12 cellular contexts compared by ENCODE assay signal in the genomic region with DNA sequence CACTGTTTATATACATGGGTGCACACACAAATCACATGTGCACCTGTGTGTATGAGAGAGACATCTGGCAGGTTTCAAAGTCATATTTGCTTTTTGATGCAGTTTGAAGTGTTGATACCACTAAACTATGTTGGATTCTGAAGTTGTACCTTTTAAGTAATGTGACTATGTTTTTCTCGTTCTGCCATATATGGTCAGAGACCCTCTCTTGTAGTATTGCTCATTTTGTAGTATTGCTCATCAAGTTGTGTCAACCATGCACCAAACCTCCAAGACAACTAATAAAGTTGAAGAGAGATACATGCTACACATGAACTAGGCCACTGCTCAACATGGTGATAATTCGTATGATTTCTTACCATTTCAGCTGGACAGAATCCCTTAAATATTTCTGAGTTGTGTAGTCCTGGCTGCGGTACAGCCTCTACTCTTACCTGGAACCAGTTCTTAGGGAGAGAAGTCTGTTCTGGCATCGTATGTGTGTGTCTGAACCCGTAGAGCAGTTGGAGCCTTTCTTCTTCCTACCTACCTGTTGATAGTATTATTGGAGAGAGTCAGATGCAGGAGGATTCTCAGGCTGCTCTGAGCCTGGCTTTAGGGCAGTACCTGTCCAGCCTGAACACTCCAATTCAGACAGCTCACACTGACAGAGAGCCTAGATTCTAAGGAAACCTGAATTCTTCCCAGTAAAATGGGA.
A peak's percentile ranks its signal among the peaks of the same experiment; 100 is the strongest.
DNase-seq lines count a peak whose midpoint lies in the region; ATAC-seq and TF ChIP-seq lines count a peak whose summit lies in the region.
"Had no signal": no experiment of that assay in that cellular context is flagged by ENCODE, and none has a peak within 500 bp of the region (broad histone marks: within the 10 kb centered on the region; RNA-seq: fewer than 3 reads in every experiment).

No MANE protein-coding gene starts in this region.

- H3K27ac ChIP-seq in ACC112 (ENCODE audit: low read depth, low read length) (no peak overlapping the region), GM23338 (ENCODE audit: low read depth) (no peak overlapping the region), mammary epithelial cell (ENCODE audit: insufficient read depth, low read depth, low read length) (peak overlapping the region; percentile 98), transverse colon (peak overlapping the region in 1 of 4 donors; percentile 92)

- H3K9me3 ChIP-seq in mammary epithelial cell (replicated peaks; ENCODE audit: insufficient read depth, low read length), result no peaks in the 10 kb centered on the region
- H3K9me3 ChIP-seq in transverse colon, result no peaks in the 10 kb centered on the region

- in situ Hi-C loops in mammary epithelial cell (cut with MboI; ENCODE audit: low sequenced_read_pairs in 2 of 2), result loop anchor here in 1 of 2 donors (5.0 kb wide), 1 partner anchor 114 kb away; no protein-coding TSS in a partner anchor
- in situ Hi-C loops in transverse colon (cut with MboI; ENCODE audit: low pct_ligation_motif_present in 1 of 4, low pct_unique_long_range_greater_than_20kb in 1 of 4, low sequenced_read_pairs in 3 of 4), result no loop called here

- CTCF ChIA-PET in mammary epithelial cell (lab: Charles Lee; ENCODE audit: low non-redundant PET), result no interaction called here

- H3K9ac ChIP-seq in mammary epithelial cell (ENCODE audit: insufficient read depth, low read length), result peak overlapping the region; percentile 99

- no peaks in the 10 kb centered on the region for H3K9me2 ChIP-seq in GM23338 (ENCODE audit: insufficient read depth)

- no peaks in the 10 kb centered on the region for H3K27me3 ChIP-seq in ACC112 (ENCODE audit: insufficient read depth, low read length)
- peaks cover 10% of the 10 kb centered on the region for H3K27me3 ChIP-seq in GM23338 (ENCODE audit: insufficient read depth)
- no peaks in the 10 kb centered on the region for H3K27me3 ChIP-seq in mammary epithelial cell (ENCODE audit: insufficient read depth, low read length)
- no peaks in the 10 kb centered on the region for H3K27me3 ChIP-seq in transverse colon

- WGBS in mammary epithelial cell (ENCODE audit: low coverage, missing lambda C conversion rate), result 0% methylated on average over 5 of the region's 5 CpGs
- WGBS in transverse colon (ENCODE audit: low coverage in 1 of 2), 2 donors, result 43 to 51% methylated on average over 3 to 5 of the region's 5 CpGs

- BruUV-seq in mammary epithelial cell (replicated peaks; lab: Mats Ljungman, UMichigan), result no TSS peak

- TF ChIP-seq POLR2A in transverse colon (IDR thresholded peaks at IDR 0.05), result no peak

- DNase-seq in GM23338 (ENCODE audit: low spot score) (no peak), mammary epithelial cell (no peak), NCI-H1417 (lab: John Stamatoyannopoulos, UW) (no peak), transverse colon (no peak)
- peak in 1 of 10 donors; percentile 32 for DNase-seq in naive thymus-derived CD8-positive, alpha-beta T cell
- DNase-seq: activated B cell treated with CpG ODN at 0.5 μM for 24 hours, COR-L47, hippocampal formation, NCI-H1092 had no signal

- H3F3A ChIP-seq in GM23338 (replicated peaks; ENCODE audit: low read depth), result no peaks in the 10 kb centered on the region

- no peak for TF ChIP-seq CTCF in GM23338 (conservative IDR thresholded peaks at IDR 0.05; ENCODE audit: low read depth in 2 of 2)
- TF ChIP-seq CTCF in mammary epithelial cell (conservative IDR thresholded peaks at IDR 0.05 in 1 of 2, IDR thresholded peaks at IDR 0.05 in 1 of 2; ENCODE audit: extremely low read depth in 1 of 2, insufficient read depth in 1 of 2, low read depth in 1 of 2, low read length in 2 of 2), result no peak
- no peak for TF ChIP-seq CTCF in transverse colon (IDR thresholded peaks at IDR 0.05)

- H2AFZ ChIP-seq in ACC112 (ENCODE audit: low read length, unreplicated experiment) (no peak overlapping the region), GM23338 (no peak overlapping the region), mammary epithelial cell (ENCODE audit: low read depth, low read length) (no peak overlapping the region)

- H3K4me1 Mint-ChIP-seq in GM23338, result peaks cover 30% of the 10 kb centered on the region
- peaks cover 42 to 79% (median 76%) of the 10 kb centered on the region in 4 donors for H3K4me1 Mint-ChIP-seq in naive thymus-derived CD8-positive, alpha-beta T cell

- H3K27ac Mint-ChIP-seq in GM23338, result no peak overlapping the region
- peak overlapping the region in 9 of 10 donors; percentile 7 to 97 (median 95) for H3K27ac Mint-ChIP-seq in naive thymus-derived CD8-positive, alpha-beta T cell
- H3K27ac Mint-ChIP-seq: activated B cell treated with CpG ODN at 0.5 μM for 24 hours had no signal

- peaks cover 9% of the 10 kb centered on the region for H3K27me3 Mint-ChIP-seq in GM23338 (ENCODE audit: insufficient read depth, low read depth, poor library complexity)
- H3K27me3 Mint-ChIP-seq in naive thymus-derived CD8-positive, alpha-beta T cell, result no peaks in the 10 kb centered on the region

- H3K4me3 ChIP-seq in ACC112 (ENCODE audit: low read depth, low read length), result peak overlapping the region; percentile 80
- no peak overlapping the region; the same call in 1 of the 2 replicates for H3K4me3 ChIP-seq in GM23338
- peak overlapping the region; percentile 75 to 93 (median 85) for H3K4me3 ChIP-seq in mammary epithelial cell (replicated peaks in 1 of 3; ENCODE audit: insufficient read depth in 1 of 3, low read depth in 2 of 3, low read length in 3 of 3)
- peak overlapping the region in 2 of 4 donors; percentile 9 to 54 for H3K4me3 ChIP-seq in transverse colon

- dilution Hi-C loops in mammary epithelial cell (cut with HindIII; ENCODE audit: low sequenced_read_pairs), result no loop called here

- intact Hi-C loops in mammary epithelial cell (cut with micrococcal nuclease) (no loop called here), transverse colon (cut with DNase I; ENCODE audit: low total_unique reads) (loop anchor here (10.0 kb wide), 1 partner anchor 1239 kb away; no protein-coding TSS in a partner anchor)

- no peak for ATAC-seq in GM23338
- no peak for ATAC-seq in naive thymus-derived CD8-positive, alpha-beta T cell
- no peak for ATAC-seq in GM21390 (IDR thresholded peaks at IDR 0.05; ENCODE audit: unreplicated experiment)
- no peak for ATAC-seq in HG03469 (IDR thresholded peaks at IDR 0.05; ENCODE audit: unreplicated experiment)

- POLR2A ChIA-PET in naive thymus-derived CD8-positive, alpha-beta T cell (lab: Charles Lee), result interaction anchor here (0.6 to 1.0 kb wide), 4 partner anchors 12 to 1285 kb away, joined by 3 to 6 read pairs (median 4); partner anchors contain the start of genes NLN and SGTB

- H4K20me1 ChIP-seq in GM23338 (replicated peaks; ENCODE audit: insufficient read depth) (no peaks in the 10 kb centered on the region), mammary epithelial cell (ENCODE audit: insufficient read depth, low read length) (no peaks in the 10 kb centered on the region)

- no peak overlapping the region for H3K4me3 Mint-ChIP-seq in GM23338
- H3K4me3 Mint-ChIP-seq in naive thymus-derived CD8-positive, alpha-beta T cell, result peak overlapping the region; percentile 90 to 98 (median 96)

- TF ChIP-seq EP300 in transverse colon (IDR thresholded peaks at IDR 0.05; ENCODE audit: low read depth), result no peak

- 0 out of 2 replicates have a peak overlapping the region, but pooled peaks have one; percentile 87 for H3K4me2 ChIP-seq in GM23338
- peak overlapping the region; percentile 86 for H3K4me2 ChIP-seq in mammary epithelial cell (ENCODE audit: insufficient read depth, low read depth, low read length)

- no peaks in the 10 kb centered on the region for H3K36me3 Mint-ChIP-seq in GM23338 (ENCODE audit: low read depth)
- H3K36me3 Mint-ChIP-seq in naive thymus-derived CD8-positive, alpha-beta T cell, result no peaks in the 10 kb centered on the region

- H3K4me1 ChIP-seq in ACC112 (ENCODE audit: control insufficient read depth, insufficient read depth, low read length, unreplicated experiment) (peaks cover 33% of the 10 kb centered on the region), GM23338 (ENCODE audit: insufficient read depth) (peaks cover 22% of the 10 kb centered on the region), mammary epithelial cell (ENCODE audit: insufficient read depth, low read length) (peaks cover 40% of the 10 kb centered on the region), transverse colon (peaks cover 13 to 56% (median 40%) of the 10 kb centered on the region in 4 donors)

- H3K9me3 Mint-ChIP-seq in GM23338, result no peaks in the 10 kb centered on the region
- no peaks in the 10 kb centered on the region for H3K9me3 Mint-ChIP-seq in naive thymus-derived CD8-positive, alpha-beta T cell
- H3K9me3 Mint-ChIP-seq: activated B cell treated with CpG ODN at 0.5 μM for 24 hours had no signal

- H3K79me2 ChIP-seq in ACC112 (ENCODE audit: control insufficient read depth, insufficient read depth, low read length, unreplicated experiment) (peaks cover 24% of the 10 kb centered on the region), GM23338 (replicated peaks; ENCODE audit: insufficient read depth) (no peaks in the 10 kb centered on the region), mammary epithelial cell (ENCODE audit: insufficient read depth, low read length) (peaks cover 61% of the 10 kb centered on the region)

- no peaks in the 10 kb centered on the region for H3K36me3 ChIP-seq in ACC112 (ENCODE audit: insufficient read depth, low read length)
- no peaks in the 10 kb centered on the region for H3K36me3 ChIP-seq in GM23338 (ENCODE audit: insufficient read depth)
- no peaks in the 10 kb centered on the region for H3K36me3 ChIP-seq in mammary epithelial cell (ENCODE audit: insufficient read depth, low read length)
- H3K36me3 ChIP-seq in transverse colon, result no peaks in the 10 kb centered on the region

TF ChIP-seq in GM23338, 12 proteins besides CTCF, POLR2A, EP300 and RAD21:
- TF ChIP-seq STAT1 (IDR thresholded peaks at IDR 0.05; ENCODE audit: unreplicated experiment) (no peak), POLR2AphosphoS5 (IDR thresholded peaks at IDR 0.05; ENCODE audit: low read depth) (no peak), JUNB (IDR thresholded peaks at IDR 0.05; ENCODE audit: unreplicated experiment) (no peak)
